30 cellular contexts compared by ENCODE assay signal in genomic region chr2:11214770-11215169, GRCh38.
"Had no signal": no experiment of that assay in that cellular context is flagged by ENCODE, and none has a peak within 500 bp of the region (broad histone marks: within the 10 kb centered on the region; RNA-seq: fewer than 3 reads in every experiment).

No MANE protein-coding gene starts in this region.

- H3K4me1 Mint-ChIP-seq: endodermal cell; nephron; neural progenitor cell; stimulated activated memory B cell treated with anti-CD40 and anti-IgM and Interleukin-4, amounts not matched to agents 10 μg/mL and 1 μg/mL and 100 μg/mL, for 72 hours had no signal

- H3K27ac Mint-ChIP-seq: dendritic cell treated with granulocyte-macrophage colony-stimulating factor and Interleukin-4, amounts not matched to agents 40 ng/mL and 50 ng/mL, for 4 days; endodermal cell; naive thymus-derived CD4-positive, alpha-beta T cell; nephron; neural progenitor cell; stimulated activated memory B cell treated with anti-CD40 and anti-IgM and Interleukin-4, amounts not matched to agents 10 μg/mL and 1 μg/mL and 100 μg/mL, for 72 hours; type B pancreatic cell had no signal

- H3K9me3 Mint-ChIP-seq: dendritic cell treated with granulocyte-macrophage colony-stimulating factor and Interleukin-4, amounts not matched to agents 40 ng/mL and 50 ng/mL, for 4 days; naive thymus-derived CD4-positive, alpha-beta T cell; nephron; neural progenitor cell; stimulated activated memory B cell treated with anti-CD40 and anti-IgM and Interleukin-4, amounts not matched to agents 10 μg/mL and 1 μg/mL and 100 μg/mL, for 72 hours; type B pancreatic cell had no signal

- H3K27ac ChIP-seq: colonic mucosa, esophagus muscularis mucosa, foreskin keratinocyte, gastroesophageal sphincter, heart left ventricle, hepatocyte, neural progenitor cell, parathyroid adenoma, prostate gland, right atrium auricular region, sigmoid colon, spleen, testis, tibial artery had no signal

- H3K27me3 ChIP-seq: colonic mucosa, esophagus muscularis mucosa, foreskin keratinocyte, gastroesophageal sphincter, heart left ventricle, hepatocyte, neural progenitor cell, right atrium auricular region, sigmoid colon, spleen, testis, tibial artery had no signal

- H3K4me2 ChIP-seq: hepatocyte, neural progenitor cell had no signal

- H3K4me1 ChIP-seq: colonic mucosa, esophagus muscularis mucosa, foreskin keratinocyte, gastroesophageal sphincter, heart left ventricle, neural progenitor cell, parathyroid adenoma, prostate gland, right atrium auricular region, sigmoid colon, spleen, testis, tibial artery had no signal

- DNase-seq: colonic mucosa; effector CD8-positive, alpha-beta T cell; endodermal cell; foreskin keratinocyte; heart left ventricle; kidney; mesenchymal stem cell; midbrain; naive thymus-derived CD4-positive, alpha-beta T cell; sigmoid colon; spleen; stimulated activated CD4-positive, alpha-beta T cell treated with anti-CD3 and anti-CD28 coated beads, Interleukin-4, amount 100 ng/mL, for 4 hours; stimulated activated naive CD8-positive, alpha-beta T cell treated with anti-CD3 and anti-CD28 coated beads, Interleukin-15, Interleukin-2, amounts not matched to agents 100 U/mL and 50 U/mL, for 24 hours; substantia nigra; testis; tibial artery had no signal

- H3K79me2 ChIP-seq: parathyroid adenoma had no signal

- H3K36me3 ChIP-seq: colonic mucosa had no signal

- H3K9ac ChIP-seq: neural progenitor cell, parathyroid adenoma had no signal

- ATAC-seq: foreskin keratinocyte; gastroesophageal sphincter; heart left ventricle; left lobe of liver; naive thymus-derived CD4-positive, alpha-beta T cell; stimulated activated memory B cell treated with anti-CD40 and anti-IgM and Interleukin-4, amounts not matched to agents 10 μg/mL and 1 μg/mL and 100 μg/mL, for 72 hours; stimulated activated naive CD8-positive, alpha-beta T cell treated with anti-CD3 and anti-CD28 coated beads, Interleukin-15, Interleukin-2, amounts not matched to agents 100 U/mL and 50 U/mL, for 24 hours had no signal

- H3K4me3 ChIP-seq: colonic mucosa, esophagus muscularis mucosa, gastroesophageal sphincter, heart left ventricle, hepatocyte, lung, neural progenitor cell, prostate gland, right atrium auricular region, sigmoid colon, spleen, testis, tibial artery had no signal

- H3K9me3 ChIP-seq: colonic mucosa, esophagus muscularis mucosa, gastroesophageal sphincter, heart left ventricle, prostate gland, right atrium auricular region, sigmoid colon, spleen, testis, tibial artery had no signal

- H3K27me3 Mint-ChIP-seq: dendritic cell treated with granulocyte-macrophage colony-stimulating factor and Interleukin-4, amounts not matched to agents 40 ng/mL and 50 ng/mL, for 4 days; naive thymus-derived CD4-positive, alpha-beta T cell; stimulated activated memory B cell treated with anti-CD40 and anti-IgM and Interleukin-4, amounts not matched to agents 10 μg/mL and 1 μg/mL and 100 μg/mL, for 72 hours; type B pancreatic cell had no signal

- H3K4me3 Mint-ChIP-seq: dendritic cell treated with granulocyte-macrophage colony-stimulating factor and Interleukin-4, amounts not matched to agents 40 ng/mL and 50 ng/mL, for 4 days; endodermal cell; naive thymus-derived CD4-positive, alpha-beta T cell; nephron; neural progenitor cell; stimulated activated memory B cell treated with anti-CD40 and anti-IgM and Interleukin-4, amounts not matched to agents 10 μg/mL and 1 μg/mL and 100 μg/mL, for 72 hours; type B pancreatic cell had no signal

- H2AFZ ChIP-seq: hepatocyte, neural progenitor cell, parathyroid adenoma had no signal

- FAIRE-seq: endothelial cell of umbilical vein, kidney had no signal
